Comparison of ENCODE assay signal across 19 cellular contexts in genomic region chr3:79306939-79307590, GRCh38.
DNase-seq lines count a peak whose midpoint lies in the region; ATAC-seq and TF ChIP-seq lines count a peak whose summit lies in the region.
"Had no signal": no experiment of that assay in that cellular context is flagged by ENCODE, and none has a peak within 500 bp of the region (broad histone marks: within the 10 kb centered on the region; RNA-seq: fewer than 3 reads in every experiment).

No MANE protein-coding gene starts in this region.

- DNase-seq in GM23248 (no peak), NCI-H2171 (lab: John Stamatoyannopoulos, UW) (peak; percentile 40), endothelial cell (ENCODE audit: low spot score) (peak; percentile 22), mesendoderm (peak; percentile 50), COLO668 (lab: John Stamatoyannopoulos, UW; ENCODE audit: unreplicated experiment) (no peak), posterior vena cava (ENCODE audit: low spot score) (no peak)
- no peak for DNase-seq in activated CD4-positive, alpha-beta T cell treated with anti-CD3 and anti-CD28 coated beads for 4 hours
- DNase-seq: ACHN; CD4-positive, alpha-beta T cell; EL; Kasumi-1; NCI-H1105 treated with DMSO at 0.1 percent for 48 hours; NCI-H187 treated with DMSO at 0.1 percent for 48 hours; NCI-H226; NCI-H526; PC-9 had no signal

- H3K9me3 ChIP-seq in GM23248 (ENCODE audit: low read depth), result no peaks in the 10 kb centered on the region

- H3K9me3 Mint-ChIP-seq in endothelial cell (ENCODE audit: unreplicated experiment), result no peaks in the 10 kb centered on the region

- 13 to 25% methylated on average over 1 of the region's 1 CpG for WGBS in GM23248 (ENCODE audit: low coverage in 1 of 2, low lambda C conversion rate in 2 of 2, missing lambda C conversion rate in 2 of 2), 2 experiments
- WGBS in mesendoderm (ENCODE audit: extremely low coverage, insufficient coverage, low lambda C conversion rate), result no CpG with 5 or more reads among the region's 1 CpG

- H3K4me2 ChIP-seq in GM23248 (ENCODE audit: unreplicated experiment) (no peak overlapping the region), mesendoderm (ENCODE audit: low read length) (no peak overlapping the region)
- H3K4me2 ChIP-seq: PC-9 had no signal

- no peak for TF ChIP-seq CTCF in endothelial cell (IDR thresholded peaks at IDR 0.05; ENCODE audit: unreplicated experiment)

- H4K20me1 ChIP-seq in GM23248 (ENCODE audit: insufficient read depth), result no peaks in the 10 kb centered on the region

- no peak overlapping the region for H3K23ac ChIP-seq in mesendoderm (ENCODE audit: low read length)

- H3K9ac ChIP-seq in GM23248 (no peak overlapping the region), mesendoderm (ENCODE audit: low read length) (no peak overlapping the region)

- H4K5ac ChIP-seq in mesendoderm (ENCODE audit: low read length), result no peak overlapping the region

- in situ Hi-C loops in GM23248 (cut with MboI), result no loop called here

- no peak overlapping the region for H3K4ac ChIP-seq in mesendoderm (ENCODE audit: low read depth, low read length)

- H4K8ac ChIP-seq in mesendoderm (ENCODE audit: low read depth, low read length), result no peak overlapping the region

- H2BK5ac ChIP-seq in mesendoderm (ENCODE audit: low read length), result no peak overlapping the region

- no peak overlapping the region for H3K27ac ChIP-seq in GM23248
- no peak overlapping the region for H3K27ac ChIP-seq in mesendoderm (ENCODE audit: low read depth, low read length)
- H3K27ac ChIP-seq: PC-9 had no signal

- no peaks in the 10 kb centered on the region for H3K9me2 ChIP-seq in GM23248 (ENCODE audit: insufficient read depth)

- H3K79me1 ChIP-seq in mesendoderm (ENCODE audit: low read length), result no peaks in the 10 kb centered on the region

- H3K36me3 ChIP-seq in GM23248 (ENCODE audit: low read depth) (no peaks in the 10 kb centered on the region), mesendoderm (ENCODE audit: control insufficient read depth, insufficient read depth, low read length) (no peaks in the 10 kb centered on the region)

- no peak overlapping the region for H3K4me3 ChIP-seq in GM23248
- H3K4me3 ChIP-seq in mesendoderm (ENCODE audit: low read length), result no peak overlapping the region
- H3K4me3 ChIP-seq: PC-9 had no signal

- H3K4me3 Mint-ChIP-seq in endothelial cell (ENCODE audit: unreplicated experiment), result no peak overlapping the region
- H3K4me3 Mint-ChIP-seq: B cell; CD4-positive, alpha-beta T cell had no signal

- intact Hi-C loops in posterior vena cava (cut with DNase I), result no loop called here

- no peak for ATAC-seq in HG03139 (IDR thresholded peaks at IDR 0.05; ENCODE audit: unreplicated experiment)
- ATAC-seq: HepG2 had no signal

- no peaks in the 10 kb centered on the region for H3K27me3 Mint-ChIP-seq in endothelial cell (ENCODE audit: unreplicated experiment)
- H3K27me3 Mint-ChIP-seq: B cell; CD4-positive, alpha-beta T cell had no signal

- no peak overlapping the region for H3K18ac ChIP-seq in mesendoderm (ENCODE audit: low read length)

- H2AK5ac ChIP-seq in mesendoderm (ENCODE audit: low read length), result no peak overlapping the region

- H3K4me1 Mint-ChIP-seq in endothelial cell (ENCODE audit: unreplicated experiment), result peaks cover 10% of the 10 kb centered on the region
- H3K4me1 Mint-ChIP-seq: B cell had no signal

- H3K36me3 Mint-ChIP-seq in endothelial cell (ENCODE audit: low read depth, unreplicated experiment), result no peaks in the 10 kb centered on the region

- H3K79me2 ChIP-seq in GM23248 (ENCODE audit: insufficient read depth) (no peaks in the 10 kb centered on the region), mesendoderm (ENCODE audit: control insufficient read depth, insufficient read depth, low read length) (no peaks in the 10 kb centered on the region)

- peak overlapping the region; percentile 28; the same call in 1 of the 2 replicates for H2AFZ ChIP-seq in GM23248
- H2AFZ ChIP-seq: PC-9 had no signal

- H3K27ac Mint-ChIP-seq in endothelial cell (ENCODE audit: unreplicated experiment), result peak overlapping the region; percentile 65
- H3K27ac Mint-ChIP-seq: B cell; CD4-positive, alpha-beta T cell had no signal

- no peaks in the 10 kb centered on the region for H3K4me1 ChIP-seq in GM23248 (ENCODE audit: insufficient read depth)
- no peaks in the 10 kb centered on the region for H3K4me1 ChIP-seq in mesendoderm (ENCODE audit: control insufficient read depth, low read depth, low read length)

- H3F3A ChIP-seq in GM23248 (ENCODE audit: insufficient read depth), result no peaks in the 10 kb centered on the region

- H3K27me3 ChIP-seq in GM23248 (replicated peaks; ENCODE audit: insufficient read depth) (no peaks in the 10 kb centered on the region), mesendoderm (ENCODE audit: insufficient read depth, low read length, poor library complexity) (no peaks in the 10 kb centered on the region)

- no peak overlapping the region for H2BK15ac ChIP-seq in mesendoderm (replicated peaks; ENCODE audit: low read depth)

- H3K56ac ChIP-seq in mesendoderm (ENCODE audit: low read length), result no peak overlapping the region

- no peak overlapping the region for H2BK120ac ChIP-seq in mesendoderm (ENCODE audit: low read depth, low read length)

Comparison
In these comparisons a context has a peak if more than half of its experiments do, and no peak if none do; other contexts are left out.
1. DNase-seq: peak in NCI-H2171 (single experiment), endothelial cell (single experiment) and mesendoderm (single experiment); none in GM23248 (single experiment), activated CD4-positive, alpha-beta T cell treated with anti-CD3 and anti-CD28 coated beads for 4 hours (0 of 2), COLO668 (single experiment) and posterior vena cava (single experiment).